Comparison of ENCODE assay signal across 8 cellular contexts in genomic region chr9:70411141-70411929, GRCh38. TPM values are rescaled to one million over a fixed set of nuclear protein-coding genes. Genes with fewer than 3 reads are reported as not detected.
DNase-seq lines count a peak whose midpoint lies in the region; ATAC-seq, FAIRE-seq and TF ChIP-seq lines count a peak whose summit lies in the region.

No MANE protein-coding gene starts in this region.

- H3K27ac ChIP-seq in SJCRH30, result peak overlapping the region; percentile 86
- H3K27ac ChIP-seq in astrocyte (ENCODE audit: low read depth, low read length), result peak overlapping the region; percentile 99

- H3K4me1 ChIP-seq in SJCRH30 (peaks cover 20% of the 10 kb centered on the region), astrocyte (ENCODE audit: insufficient read depth, low read length) (peaks cover 43% of the 10 kb centered on the region), skeletal muscle satellite cell (ENCODE audit: control insufficient read depth, insufficient read depth, low read length) (peaks cover 51% of the 10 kb centered on the region)

- no peak overlapping the region for H2AFZ ChIP-seq in astrocyte (ENCODE audit: low read depth, low read length)

- H3K27me3 ChIP-seq in SJCRH30 (no peaks in the 10 kb centered on the region), astrocyte (ENCODE audit: insufficient read depth, low read length) (no peaks in the 10 kb centered on the region), skeletal muscle satellite cell (ENCODE audit: control insufficient read depth, insufficient read depth, low read length) (no peaks in the 10 kb centered on the region)

- H3K9ac ChIP-seq in astrocyte (ENCODE audit: low read length) (peak overlapping the region; percentile 100), skeletal muscle satellite cell (ENCODE audit: low read depth, low read length) (peak overlapping the region; percentile 100)

- H3K79me2 ChIP-seq in astrocyte (ENCODE audit: insufficient read depth, low read length), result peaks cover 65% of the 10 kb centered on the region

- H3K27me3 Mint-ChIP-seq in astrocyte (ENCODE audit: low read depth, unreplicated experiment), result no peaks in the 10 kb centered on the region

- H3K36me3 Mint-ChIP-seq in astrocyte (ENCODE audit: low read depth, unreplicated experiment), result no peaks in the 10 kb centered on the region

- peak overlapping the region; percentile 24 for H3K27ac Mint-ChIP-seq in astrocyte (ENCODE audit: unreplicated experiment)

- H3K36me3 ChIP-seq in SJCRH30 (no peaks in the 10 kb centered on the region), astrocyte (ENCODE audit: insufficient read depth, low read length) (no peaks in the 10 kb centered on the region), skeletal muscle satellite cell (ENCODE audit: insufficient read depth, low read length) (peaks cover 3% of the 10 kb centered on the region)

- peaks cover 7% of the 10 kb centered on the region for H3K9me3 Mint-ChIP-seq in astrocyte (ENCODE audit: unreplicated experiment)

- FAIRE-seq in astrocyte (lab: Jason Lieb, UNC), result no peak

- H3K4me3 Mint-ChIP-seq in astrocyte (ENCODE audit: unreplicated experiment), result peak overlapping the region; percentile 97

- no peak for ATAC-seq in omental fat pad (ENCODE audit: low FRiP score)

- peak overlapping the region; percentile 88 for H3K4me2 ChIP-seq in astrocyte (ENCODE audit: low read length)
- peak overlapping the region; percentile 86 for H3K4me2 ChIP-seq in skeletal muscle satellite cell (ENCODE audit: low read length)

- H3K4me3 ChIP-seq in SJCRH30, result peak overlapping the region; percentile 67
- H3K4me3 ChIP-seq in astrocyte (ENCODE audit: insufficient read depth, low read depth, low read length), result peak overlapping the region; percentile 97
- H3K4me3 ChIP-seq in skeletal muscle satellite cell (ENCODE audit: low read length), result peak overlapping the region; percentile 98

- TF ChIP-seq CTCF in astrocyte (IDR thresholded peaks at IDR 0.05; ENCODE audit: insufficient read depth, low read depth, low read length) (no peak), omental fat pad (IDR thresholded peaks at IDR 0.05) (no peak)

- DNase-seq in EL (peak; percentile 75), SJCRH30 (peak; percentile 79 to 83), astrocyte (ENCODE audit: low read depth) (peak; percentile 74), hypothalamus (lab: John Stamatoyannopoulos, UW) (peak in 39 of 51 donors; percentile 10 to 73 (median 30)), NCI-H774 (lab: John Stamatoyannopoulos, UW) (no peak), omental fat pad (ENCODE audit: low spot score) (no peak), Kasumi-1 (lab: John Stamatoyannopoulos, UW) (no peak)

- H3K4me1 Mint-ChIP-seq in astrocyte (ENCODE audit: low read depth, unreplicated experiment), result peaks cover 31% of the 10 kb centered on the region

- no peaks in the 10 kb centered on the region for H3K9me3 ChIP-seq in SJCRH30 (replicated peaks)
- H3K9me3 ChIP-seq in astrocyte (ENCODE audit: insufficient read depth, low read depth, low read length), result no peaks in the 10 kb centered on the region
- no peaks in the 10 kb centered on the region for H3K9me3 ChIP-seq in skeletal muscle satellite cell (replicated peaks; ENCODE audit: low read length)

- peaks cover 11% of the 10 kb centered on the region for H4K20me1 ChIP-seq in astrocyte (ENCODE audit: insufficient read depth, low read length)

RNA-seq across cellular contexts. Expression of gene KLF9, which starts 3.1 kb away (rescaled TPM):
- total RNA-seq in SJCRH30 (2014; rRNA removed; shearing (Covaris generic)), result 13.4 and 14.4 TPM in 2 replicates
- total RNA-seq in astrocyte (4.7 and 4.9 TPM in 2 replicates), omental fat pad (100 to 1,000 TPM in 3 of 4 donors, 10 to 100 TPM in 1; 63.4 to 237 (median 164) TPM)
- 33.7 and 34.1 TPM in 2 replicates for total RNA-seq in skeletal muscle satellite cell (2012; rRNA removed)

Comparison
In these comparisons a context has a peak if more than half of its experiments do, and no peak if none do; other contexts are left out.
1. DNase-seq: peak in EL (single experiment), SJCRH30 (2 of 2), astrocyte (single experiment) and hypothalamus (39 of 51); none in NCI-H774 (single experiment), omental fat pad (single experiment) and Kasumi-1 (0 of 2).
2. Peak in every context shown above with its lines, with median percentiles within 50 percentile points of each other: H3K4me3 ChIP-seq.